ENCODE assay signal across 1 cellular context in the genomic region with DNA sequence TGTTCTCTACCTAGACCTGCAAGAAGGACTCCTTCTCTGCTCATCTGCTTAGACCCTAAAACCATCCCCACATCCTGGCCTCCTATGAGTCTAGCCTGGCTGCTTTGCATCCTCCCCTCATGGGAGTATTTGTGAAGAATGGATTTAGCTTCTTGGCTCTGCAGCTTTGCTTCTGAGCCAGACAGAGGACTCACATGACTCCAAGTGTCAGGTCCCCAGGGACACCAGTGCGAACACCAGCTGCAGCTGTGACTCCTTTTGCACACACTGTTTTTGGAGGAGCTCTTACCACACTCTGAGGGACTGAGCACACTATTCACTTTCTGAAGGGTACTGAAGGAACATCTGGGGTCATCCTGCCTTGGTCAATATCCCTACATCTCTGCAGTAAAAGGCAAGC.
TF ChIP-seq lines count a peak whose summit lies in the region.

No MANE protein-coding gene starts in this region.

TF ChIP-seq in GM12878, 131 proteins besides CTCF, POLR2A, EP300 and RAD21 (continued from another document):
- TF ChIP-seq, protein P1, sequence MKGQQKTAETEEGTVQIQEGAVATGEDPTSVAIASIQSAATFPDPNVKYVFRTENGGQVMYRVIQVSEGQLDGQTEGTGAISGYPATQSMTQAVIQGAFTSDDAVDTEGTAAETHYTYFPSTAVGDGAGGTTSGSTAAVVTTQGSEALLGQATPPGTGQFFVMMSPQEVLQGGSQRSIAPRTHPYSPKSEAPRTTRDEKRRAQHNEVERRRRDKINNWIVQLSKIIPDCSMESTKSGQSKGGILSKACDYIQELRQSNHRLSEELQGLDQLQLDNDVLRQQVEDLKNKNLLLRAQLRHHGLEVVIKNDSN (IDR thresholded peaks at IDR 0.05; ENCODE audit: borderline replicate concordance, extremely low read length, insufficient read depth, low read depth, low read length): peak; percentile 4
- TF ChIP-seq ATF7 (IDR thresholded peaks at IDR 0.05; ENCODE audit: low read depth) (peak; percentile 59), SMAD1 (IDR thresholded peaks at IDR 0.05; ENCODE audit: low read depth, partially characterized antibody) (no peak), MEF2A (IDR thresholded peaks at IDR 0.05; ENCODE audit: insufficient read depth, low read depth, low read length) (0 out of 2 replicates have a peak, but pooled peaks have one; percentile 20), NRF1 (conservative IDR thresholded peaks at IDR 0.05; ENCODE audit: low read depth, low read length) (no peak), FOXK2 (IDR thresholded peaks at IDR 0.05) (no peak), HDAC6 (IDR thresholded peaks at IDR 0.05; ENCODE audit: unreplicated experiment) (peak; percentile 46), LARP7 (IDR thresholded peaks at IDR 0.05) (no peak), NKRF (conservative IDR thresholded peaks at IDR 0.05) (no peak), PML (IDR thresholded peaks at IDR 0.05; ENCODE audit: low read length) (0 out of 2 replicates have a peak, but pooled peaks have one; percentile 48), MYC (IDR thresholded peaks at IDR 0.05; ENCODE audit: insufficient read depth, insufficient read length, insufficient replicate concordance, low read length, severe bottlenecking) (no peak), CBX3 (IDR thresholded peaks at IDR 0.05; ENCODE audit: borderline replicate concordance, low read depth) (no peak), ATF3 (IDR thresholded peaks at IDR 0.05; ENCODE audit: borderline replicate concordance, extremely low read depth, low read depth, low read length) (no peak), ZNF217 (IDR thresholded peaks at IDR 0.05) (0 out of 2 replicates have a peak, but pooled peaks have one; percentile 68), BMI1 (IDR thresholded peaks at IDR 0.05; ENCODE audit: borderline replicate concordance) (peak; percentile 40; the same call in 1 of the 2 replicates), TCF12 (IDR thresholded peaks at IDR 0.05; ENCODE audit: low read depth, low read length) (peak; percentile 98), SMAD5 (IDR thresholded peaks at IDR 0.05; ENCODE audit: low read depth) (no peak), SPI1 (IDR thresholded peaks at IDR 0.05; ENCODE audit: borderline replicate concordance, insufficient read depth, low read depth, low read length) (no peak), KAT2A (conservative IDR thresholded peaks at IDR 0.05; ENCODE audit: control insufficient read depth, low read depth, low read length) (no peak), IRF3 (IDR thresholded peaks at IDR 0.05) (no peak), E4F1 (IDR thresholded peaks at IDR 0.05; ENCODE audit: borderline replicate concordance, partially characterized antibody) (no peak), WRNIP1 (IDR thresholded peaks at IDR 0.05; ENCODE audit: borderline replicate concordance, low read depth, low read length) (no peak), CREM (IDR thresholded peaks at IDR 0.05; ENCODE audit: low read depth) (no peak), MYB (IDR thresholded peaks at IDR 0.05; ENCODE audit: borderline replicate concordance, low read depth, low read length) (no peak), JUNB (IDR thresholded peaks at IDR 0.05) (no peak), NR2C1 (IDR thresholded peaks at IDR 0.05) (no peak), CBX5 (IDR thresholded peaks at IDR 0.05; ENCODE audit: low read depth) (peak; percentile 66; the same call in 1 of the 2 replicates), TCF3 (IDR thresholded peaks at IDR 0.05; ENCODE audit: borderline replicate concordance, insufficient read depth, low read depth, low read length) (peak; percentile 93), CBFB (IDR thresholded peaks at IDR 0.05; ENCODE audit: low read depth) (0 out of 2 replicates have a peak, but pooled peaks have one; percentile 50), MEF2B (IDR thresholded peaks at IDR 0.05; ENCODE audit: partially characterized antibody, poor library complexity, severe bottlenecking) (peak; percentile 99), SP1 (IDR thresholded peaks at IDR 0.05; ENCODE audit: low read depth, low read length) (peak; percentile 38), YY1 (IDR thresholded peaks at IDR 0.05; ENCODE audit: low read depth, low read length) (0 out of 2 replicates have a peak, but pooled peaks have one; percentile 39), JUND (IDR thresholded peaks at IDR 0.05; ENCODE audit: low read depth, low read length) (no peak), ZNF274 (IDR thresholded peaks at IDR 0.05; ENCODE audit: insufficient read depth, insufficient read length) (no peak), ASH2L (IDR thresholded peaks at IDR 0.05; ENCODE audit: borderline replicate concordance, low read depth) (no peak), ZNF207 (IDR thresholded peaks at IDR 0.05; ENCODE audit: borderline replicate concordance) (no peak), ZSCAN29 (IDR thresholded peaks at IDR 0.05) (no peak), POLR2AphosphoS2 (IDR thresholded peaks at IDR 0.05; ENCODE audit: low read depth, low read length) (no peak), KDM1A (IDR thresholded peaks at IDR 0.05; ENCODE audit: borderline replicate concordance) (no peak), BHLHE40 (IDR thresholded peaks at IDR 0.05; ENCODE audit: borderline replicate concordance in 1 of 2, low read depth in 2 of 2, low read length in 1 of 2) (peak; percentile 89 to 91)
- TF ChIP-seq, protein P2, sequence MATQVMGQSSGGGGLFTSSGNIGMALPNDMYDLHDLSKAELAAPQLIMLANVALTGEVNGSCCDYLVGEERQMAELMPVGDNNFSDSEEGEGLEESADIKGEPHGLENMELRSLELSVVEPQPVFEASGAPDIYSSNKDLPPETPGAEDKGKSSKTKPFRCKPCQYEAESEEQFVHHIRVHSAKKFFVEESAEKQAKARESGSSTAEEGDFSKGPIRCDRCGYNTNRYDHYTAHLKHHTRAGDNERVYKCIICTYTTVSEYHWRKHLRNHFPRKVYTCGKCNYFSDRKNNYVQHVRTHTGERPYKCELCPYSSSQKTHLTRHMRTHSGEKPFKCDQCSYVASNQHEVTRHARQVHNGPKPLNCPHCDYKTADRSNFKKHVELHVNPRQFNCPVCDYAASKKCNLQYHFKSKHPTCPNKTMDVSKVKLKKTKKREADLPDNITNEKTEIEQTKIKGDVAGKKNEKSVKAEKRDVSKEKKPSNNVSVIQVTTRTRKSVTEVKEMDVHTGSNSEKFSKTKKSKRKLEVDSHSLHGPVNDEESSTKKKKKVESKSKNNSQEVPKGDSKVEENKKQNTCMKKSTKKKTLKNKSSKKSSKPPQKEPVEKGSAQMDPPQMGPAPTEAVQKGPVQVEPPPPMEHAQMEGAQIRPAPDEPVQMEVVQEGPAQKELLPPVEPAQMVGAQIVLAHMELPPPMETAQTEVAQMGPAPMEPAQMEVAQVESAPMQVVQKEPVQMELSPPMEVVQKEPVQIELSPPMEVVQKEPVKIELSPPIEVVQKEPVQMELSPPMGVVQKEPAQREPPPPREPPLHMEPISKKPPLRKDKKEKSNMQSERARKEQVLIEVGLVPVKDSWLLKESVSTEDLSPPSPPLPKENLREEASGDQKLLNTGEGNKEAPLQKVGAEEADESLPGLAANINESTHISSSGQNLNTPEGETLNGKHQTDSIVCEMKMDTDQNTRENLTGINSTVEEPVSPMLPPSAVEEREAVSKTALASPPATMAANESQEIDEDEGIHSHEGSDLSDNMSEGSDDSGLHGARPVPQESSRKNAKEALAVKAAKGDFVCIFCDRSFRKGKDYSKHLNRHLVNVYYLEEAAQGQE (IDR thresholded peaks at IDR 0.05; ENCODE audit: low read depth, low read length): no peak
- TF ChIP-seq, protein P3, sequence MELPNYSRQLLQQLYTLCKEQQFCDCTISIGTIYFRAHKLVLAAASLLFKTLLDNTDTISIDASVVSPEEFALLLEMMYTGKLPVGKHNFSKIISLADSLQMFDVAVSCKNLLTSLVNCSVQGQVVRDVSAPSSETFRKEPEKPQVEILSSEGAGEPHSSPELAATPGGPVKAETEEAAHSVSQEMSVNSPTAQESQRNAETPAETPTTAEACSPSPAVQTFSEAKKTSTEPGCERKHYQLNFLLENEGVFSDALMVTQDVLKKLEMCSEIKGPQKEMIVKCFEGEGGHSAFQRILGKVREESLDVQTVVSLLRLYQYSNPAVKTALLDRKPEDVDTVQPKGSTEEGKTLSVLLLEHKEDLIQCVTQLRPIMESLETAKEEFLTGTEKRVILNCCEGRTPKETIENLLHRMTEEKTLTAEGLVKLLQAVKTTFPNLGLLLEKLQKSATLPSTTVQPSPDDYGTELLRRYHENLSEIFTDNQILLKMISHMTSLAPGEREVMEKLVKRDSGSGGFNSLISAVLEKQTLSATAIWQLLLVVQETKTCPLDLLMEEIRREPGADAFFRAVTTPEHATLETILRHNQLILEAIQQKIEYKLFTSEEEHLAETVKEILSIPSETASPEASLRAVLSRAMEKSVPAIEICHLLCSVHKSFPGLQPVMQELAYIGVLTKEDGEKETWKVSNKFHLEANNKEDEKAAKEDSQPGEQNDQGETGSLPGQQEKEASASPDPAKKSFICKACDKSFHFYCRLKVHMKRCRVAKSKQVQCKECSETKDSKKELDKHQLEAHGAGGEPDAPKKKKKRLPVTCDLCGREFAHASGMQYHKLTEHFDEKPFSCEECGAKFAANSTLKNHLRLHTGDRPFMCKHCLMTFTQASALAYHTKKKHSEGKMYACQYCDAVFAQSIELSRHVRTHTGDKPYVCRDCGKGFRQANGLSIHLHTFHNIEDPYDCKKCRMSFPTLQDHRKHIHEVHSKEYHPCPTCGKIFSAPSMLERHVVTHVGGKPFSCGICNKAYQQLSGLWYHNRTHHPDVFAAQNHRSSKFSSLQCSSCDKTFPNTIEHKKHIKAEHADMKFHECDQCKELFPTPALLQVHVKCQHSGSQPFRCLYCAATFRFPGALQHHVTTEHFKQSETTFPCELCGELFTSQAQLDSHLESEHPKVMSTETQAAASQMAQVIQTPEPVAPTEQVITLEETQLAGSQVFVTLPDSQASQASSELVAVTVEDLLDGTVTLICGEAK (IDR thresholded peaks at IDR 0.05; ENCODE audit: borderline replicate concordance): no peak
- TF ChIP-seq, protein P4, sequence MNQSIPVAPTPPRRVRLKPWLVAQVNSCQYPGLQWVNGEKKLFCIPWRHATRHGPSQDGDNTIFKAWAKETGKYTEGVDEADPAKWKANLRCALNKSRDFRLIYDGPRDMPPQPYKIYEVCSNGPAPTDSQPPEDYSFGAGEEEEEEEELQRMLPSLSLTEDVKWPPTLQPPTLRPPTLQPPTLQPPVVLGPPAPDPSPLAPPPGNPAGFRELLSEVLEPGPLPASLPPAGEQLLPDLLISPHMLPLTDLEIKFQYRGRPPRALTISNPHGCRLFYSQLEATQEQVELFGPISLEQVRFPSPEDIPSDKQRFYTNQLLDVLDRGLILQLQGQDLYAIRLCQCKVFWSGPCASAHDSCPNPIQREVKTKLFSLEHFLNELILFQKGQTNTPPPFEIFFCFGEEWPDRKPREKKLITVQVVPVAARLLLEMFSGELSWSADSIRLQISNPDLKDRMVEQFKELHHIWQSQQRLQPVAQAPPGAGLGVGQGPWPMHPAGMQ (IDR thresholded peaks at IDR 0.05; ENCODE audit: borderline replicate concordance): no peak
- TF ChIP-seq, protein P5, sequence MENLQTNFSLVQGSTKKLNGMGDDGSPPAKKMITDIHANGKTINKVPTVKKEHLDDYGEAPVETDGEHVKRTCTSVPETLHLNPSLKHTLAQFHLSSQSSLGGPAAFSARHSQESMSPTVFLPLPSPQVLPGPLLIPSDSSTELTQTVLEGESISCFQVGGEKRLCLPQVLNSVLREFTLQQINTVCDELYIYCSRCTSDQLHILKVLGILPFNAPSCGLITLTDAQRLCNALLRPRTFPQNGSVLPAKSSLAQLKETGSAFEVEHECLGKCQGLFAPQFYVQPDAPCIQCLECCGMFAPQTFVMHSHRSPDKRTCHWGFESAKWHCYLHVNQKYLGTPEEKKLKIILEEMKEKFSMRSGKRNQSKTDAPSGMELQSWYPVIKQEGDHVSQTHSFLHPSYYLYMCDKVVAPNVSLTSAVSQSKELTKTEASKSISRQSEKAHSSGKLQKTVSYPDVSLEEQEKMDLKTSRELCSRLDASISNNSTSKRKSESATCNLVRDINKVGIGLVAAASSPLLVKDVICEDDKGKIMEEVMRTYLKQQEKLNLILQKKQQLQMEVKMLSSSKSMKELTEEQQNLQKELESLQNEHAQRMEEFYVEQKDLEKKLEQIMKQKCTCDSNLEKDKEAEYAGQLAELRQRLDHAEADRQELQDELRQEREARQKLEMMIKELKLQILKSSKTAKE (IDR thresholded peaks at IDR 0.05; ENCODE audit: low read depth, poor library complexity, severe bottlenecking): peak; percentile 88
TF ChIP-seq in GM12878: peak in this region for 42.
